12 cellular contexts compared by ENCODE assay signal in the genomic region with DNA sequence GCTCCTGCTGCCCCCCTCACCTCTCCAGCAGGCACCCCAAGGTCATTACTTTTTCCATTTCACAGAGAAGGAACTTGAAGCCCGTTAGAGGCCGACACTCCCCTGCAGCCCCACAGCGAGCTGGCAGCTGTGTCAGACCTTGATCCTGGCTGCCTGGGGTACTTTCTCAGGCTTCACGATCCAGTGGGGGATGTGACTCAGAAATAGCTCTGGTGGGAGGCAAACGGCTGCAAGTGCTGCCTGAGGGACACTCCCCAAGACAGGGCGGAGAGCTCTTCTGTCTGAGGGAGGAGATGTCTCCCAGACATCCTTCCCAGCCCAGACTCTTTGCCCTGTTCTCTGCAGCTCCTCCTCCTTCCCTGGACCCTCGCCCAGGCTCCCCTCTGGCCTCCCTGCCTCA. TPM values are rescaled to one million over a fixed set of nuclear protein-coding genes. Genes with fewer than 3 reads are reported as not detected.
DNase-seq lines count a peak whose midpoint lies in the region; ATAC-seq, FAIRE-seq and TF ChIP-seq lines count a peak whose summit lies in the region.
"Had no signal": no experiment of that assay in that cellular context is flagged by ENCODE, and none has a peak within 500 bp of the region (broad histone marks: within the 10 kb centered on the region; RNA-seq: fewer than 3 reads in every experiment).

No MANE protein-coding gene starts in this region.

- H3K27ac Mint-ChIP-seq in GM23338 = no peak overlapping the region

- H3K79me2 ChIP-seq in GM23338 (replicated peaks; ENCODE audit: insufficient read depth) = no peaks in the 10 kb centered on the region

- no peak overlapping the region for H3K4me2 ChIP-seq in GM23338

- TF ChIP-seq CTCF in GM23338 (conservative IDR thresholded peaks at IDR 0.05; ENCODE audit: low read depth in 2 of 2) = no peak
- TF ChIP-seq CTCF in RWPE2 (IDR thresholded peaks at IDR 0.05; ENCODE audit: poor library complexity, severe bottlenecking) = no peak

- WGBS in small intestine, 3 donors = 10 to 31% (median 25%) methylated on average over 7 of the region's 7 CpGs

- FAIRE-seq in small intestine (lab: Jason Lieb, UNC) = no peak

- H3K27ac ChIP-seq in GM23338 (ENCODE audit: low read depth) (no peak overlapping the region), RWPE2 (ENCODE audit: poor library complexity, severe bottlenecking) (peak overlapping the region; percentile 23), small intestine (ENCODE audit: low read depth in 1 of 2, low read length in 1 of 2) (no peak overlapping the region)
- H3K27ac ChIP-seq: body of pancreas, esophagus muscularis mucosa had no signal

- TF ChIP-seq POLR2A in GM18505 (IDR thresholded peaks at IDR 0.05; ENCODE audit: borderline replicate concordance, extremely low read depth, insufficient read depth, insufficient read length) = no peak

- peaks cover 14% of the 10 kb centered on the region for H3K9me3 Mint-ChIP-seq in GM23338

- H3F3A ChIP-seq in GM23338 (replicated peaks; ENCODE audit: low read depth) = no peaks in the 10 kb centered on the region

- no peaks in the 10 kb centered on the region for H3K36me3 Mint-ChIP-seq in GM23338 (ENCODE audit: low read depth)

- peaks cover 7% of the 10 kb centered on the region; the same call in 1 of the 2 replicates for H3K4me1 ChIP-seq in GM23338 (ENCODE audit: insufficient read depth)
- no peaks in the 10 kb centered on the region for H3K4me1 ChIP-seq in RWPE2 (ENCODE audit: insufficient read depth, poor library complexity, severe bottlenecking)
- no peaks in the 10 kb centered on the region for H3K4me1 ChIP-seq in small intestine (ENCODE audit: control insufficient read depth in 2 of 2, insufficient read depth in 1 of 2, low read depth in 1 of 2, low read length in 1 of 2)
- H3K4me1 ChIP-seq: body of pancreas had no signal

- H2AFZ ChIP-seq in GM23338 = peak overlapping the region; percentile 69

- no peak overlapping the region for H3K4me3 Mint-ChIP-seq in GM23338

- DNase-seq in GM23338 (ENCODE audit: low spot score) (no peak), RWPE2 (ENCODE audit: low spot score) (no peak), fibroblast of peridontal ligament (ENCODE audit: extremely low read depth) (peak; percentile 42), posterior cingulate gyrus (peak in 7 of 10 donors; percentile 9 to 83 (median 37)), small intestine (no peak)
- DNase-seq: body of pancreas, Calu3 had no signal

- H3K9me3 ChIP-seq in RWPE2 (ENCODE audit: severe bottlenecking) (peaks cover 6% of the 10 kb centered on the region), small intestine (ENCODE audit: control insufficient read depth, low read depth) (no peaks in the 10 kb centered on the region)
- H3K9me3 ChIP-seq: body of pancreas had no signal

- H3K4me1 Mint-ChIP-seq in GM23338 = peaks cover 8% of the 10 kb centered on the region; the same call in 2 of the 3 replicates

- peaks cover 10% of the 10 kb centered on the region for H3K27me3 Mint-ChIP-seq in GM23338 (ENCODE audit: insufficient read depth, low read depth, poor library complexity)

- H4K20me1 ChIP-seq in GM23338 (replicated peaks; ENCODE audit: insufficient read depth) = no peaks in the 10 kb centered on the region

- H3K27me3 ChIP-seq in GM23338 (ENCODE audit: insufficient read depth) (no peaks in the 10 kb centered on the region), RWPE2 (ENCODE audit: insufficient read depth, poor library complexity, severe bottlenecking) (no peaks in the 10 kb centered on the region), small intestine (ENCODE audit: control insufficient read depth in 2 of 2, insufficient read depth in 2 of 2, low read length in 2 of 2) (no peaks in the 10 kb centered on the region)
- H3K27me3 ChIP-seq: body of pancreas had no signal

- H3K36me3 ChIP-seq in GM23338 (ENCODE audit: insufficient read depth) (no peaks in the 10 kb centered on the region), RWPE2 (ENCODE audit: low read depth) (no peaks in the 10 kb centered on the region), small intestine (ENCODE audit: control insufficient read depth in 2 of 2, insufficient read depth in 2 of 2, low read length in 2 of 2) (no peaks in the 10 kb centered on the region)
- H3K36me3 ChIP-seq: esophagus muscularis mucosa had no signal

- H3K4me3 ChIP-seq in GM23338 (no peak overlapping the region), RWPE2 (ENCODE audit: severe bottlenecking) (no peak overlapping the region), small intestine (ENCODE audit: low read depth in 1 of 2, low read length in 2 of 2) (no peak overlapping the region)
- H3K4me3 ChIP-seq: body of pancreas, esophagus muscularis mucosa had no signal

- ATAC-seq in GM23338 (peak; percentile 47), RWPE2 (ENCODE audit: low read depth) (peak; percentile 51; the same call in 2 of the 3 replicates), GM18868 (IDR thresholded peaks at IDR 0.05; ENCODE audit: unreplicated experiment) (no peak), GM18505 (IDR thresholded peaks at IDR 0.05; ENCODE audit: unreplicated experiment) (no peak), HG02759 (IDR thresholded peaks at IDR 0.05; ENCODE audit: unreplicated experiment) (no peak)
- ATAC-seq: body of pancreas had no signal

- intact Hi-C loops in posterior cingulate gyrus (cut with DNase I) = no loop called here

- no peaks in the 10 kb centered on the region for H3K9me2 ChIP-seq in GM23338 (ENCODE audit: insufficient read depth)

TF ChIP-seq in GM23338, 12 proteins besides CTCF, POLR2A, EP300 and RAD21 (continues in another document):
- no peak for TF ChIP-seq STAT1 (IDR thresholded peaks at IDR 0.05; ENCODE audit: unreplicated experiment)

RNA-seq across cellular contexts. Expression of a gene that starts 4.8 kb away (rescaled TPM):
- not detected in 2 replicates for total RNA-seq in GM23338 (2014; rRNA removed; shearing (Covaris generic))
- polyA plus RNA-seq in GM23338 (2016; fragmentation: Nextera tagmentation; extraction: Ambion mirVana) = 0.82 and 0.99 TPM in 2 replicates
- under 1 TPM in 2 of 3 donors, not detected in 1; 0.28 to 0.54 TPM for polyA plus RNA-seq in small intestine
- total RNA-seq: Calu3, NCI-H460 had no signal

RNA-seq across cellular contexts. Expression of a gene that starts 8.5 kb away (rescaled TPM):
- total RNA-seq in GM23338 (2014; rRNA removed; shearing (Covaris generic)) = 110 and 129 TPM in 2 replicates
- polyA plus RNA-seq in GM23338 (2016; fragmentation: Nextera tagmentation; extraction: Ambion mirVana) (34.1 and 37.2 TPM in 2 replicates), small intestine (10 to 100 TPM; 34.7 to 58.1 (median 49.2) TPM)

RNA-seq across cellular contexts. Expression of a gene that starts 54.8 kb away (rescaled TPM):
- total RNA-seq in GM23338 (2014; rRNA removed; shearing (Covaris generic)) = 25.7 and 34.8 TPM in 2 replicates
- polyA plus RNA-seq in GM23338 (2016; fragmentation: Nextera tagmentation; extraction: Ambion mirVana) (24.3 TPM in 2 replicates), small intestine (10 to 100 TPM in 1 of 3 donors, 1 to 10 TPM in 2; 4.1 to 14.9 (median 5.1) TPM)

RNA-seq across cellular contexts. Expression of a gene that starts 59.8 kb away (rescaled TPM):
- total RNA-seq in GM23338 (2014; rRNA removed; shearing (Covaris generic)) = 47.1 and 58.6 TPM in 2 replicates
- polyA plus RNA-seq in GM23338 (2016; fragmentation: Nextera tagmentation; extraction: Ambion mirVana) (45.6 and 46.4 TPM in 2 replicates), small intestine (10 to 100 TPM; 26.7 to 53.9 (median 28.5) TPM)

Comparison
In these comparisons a context has a peak if more than half of its experiments do, and no peak if none do; other contexts are left out.
1. ATAC-seq: peak in GM23338 (single experiment) and RWPE2 (single experiment); none in GM18868 (single experiment), GM18505 (single experiment) and HG02759 (single experiment).
2. DNase-seq: peak in fibroblast of peridontal ligament (single experiment) and posterior cingulate gyrus (7 of 10); none in GM23338 (single experiment), RWPE2 (single experiment) and small intestine (single experiment).